Comparison of ENCODE assay signal across 8 cellular contexts in genomic region chr12:24562761-24563392, GRCh38.
DNase-seq lines count a peak whose midpoint lies in the region; ATAC-seq and TF ChIP-seq lines count a peak whose summit lies in the region.

No MANE protein-coding gene starts in this region.

- H3K27me3 ChIP-seq in esophagus squamous epithelium (peaks cover 0 to 34% (median 0%) of the 10 kb centered on the region in 4 donors), muscle layer of colon (ENCODE audit: control insufficient read depth in 1 of 2, insufficient read depth in 2 of 2, low read length in 2 of 2) (no peaks in the 10 kb centered on the region), uterus (no peaks in the 10 kb centered on the region)

- intact Hi-C loops in esophagus squamous epithelium (cut with DNase I), result no loop called here
- intact Hi-C loops in uterus (cut with DNase I; ENCODE audit: low total_unique reads), result no loop called here

- H3K4me1 ChIP-seq in esophagus squamous epithelium, result peaks cover 0 to 44% (median 7%) of the 10 kb centered on the region in 3 donors
- H3K4me1 ChIP-seq in muscle layer of colon (ENCODE audit: insufficient read depth, low read length), result peaks cover 3% of the 10 kb centered on the region
- peaks cover 0 to 11% of the 10 kb centered on the region in 2 donors for H3K4me1 ChIP-seq in uterus

- H3K9me3 ChIP-seq in SK-N-MC (ENCODE audit: low read depth, low read length), result no peaks in the 10 kb centered on the region
- H3K9me3 ChIP-seq in esophagus squamous epithelium, result no peaks in the 10 kb centered on the region
- no peaks in the 10 kb centered on the region for H3K9me3 ChIP-seq in muscle layer of colon (ENCODE audit: low read length)
- no peaks in the 10 kb centered on the region for H3K9me3 ChIP-seq in uterus

- H3K27ac ChIP-seq in SK-N-MC (no peak overlapping the region), esophagus squamous epithelium (peak overlapping the region; percentile 75 to 90 (median 86)), muscle layer of colon (ENCODE audit: low read depth, low read length) (peak overlapping the region; percentile 67), uterus (peak overlapping the region; percentile 94 to 96)

- no peak for TF ChIP-seq CTCF in AG09309 (IDR thresholded peaks at IDR 0.05; ENCODE audit: control insufficient read depth, insufficient read depth, low read depth, low read length, missing control alignments)
- TF ChIP-seq CTCF in esophagus squamous epithelium (IDR thresholded peaks at IDR 0.05), result no peak
- no peak for TF ChIP-seq CTCF in uterus (IDR thresholded peaks at IDR 0.05)

- H3K4me3 ChIP-seq in AG09309 (ENCODE audit: control insufficient read depth, low read depth, low read length) (peak overlapping the region; percentile 65), SK-N-MC (peak overlapping the region; percentile 81), esophagus squamous epithelium (peak overlapping the region; percentile 78 to 89 (median 84)), muscle layer of colon (ENCODE audit: low read depth in 1 of 2, low read length in 2 of 2) (peak overlapping the region; percentile 71 to 72), uterus (peak overlapping the region; percentile 66 to 81)

- WGBS in esophagus squamous epithelium, 2 donors, result 2 to 4% methylated on average over 14 of the region's 55 CpGs

- TF ChIP-seq POLR2A in esophagus squamous epithelium (IDR thresholded peaks at IDR 0.05) (no peak), uterus (IDR thresholded peaks at IDR 0.05) (no peak)

- H3K36me3 ChIP-seq in SK-N-MC (ENCODE audit: insufficient read depth, low read length), result no peaks in the 10 kb centered on the region
- H3K36me3 ChIP-seq in esophagus squamous epithelium, result no peaks in the 10 kb centered on the region
- H3K36me3 ChIP-seq in muscle layer of colon (ENCODE audit: insufficient read depth, low read length), result no peaks in the 10 kb centered on the region
- H3K36me3 ChIP-seq in uterus, result no peaks in the 10 kb centered on the region

- ATAC-seq in GM19351 (IDR thresholded peaks at IDR 0.05; ENCODE audit: unreplicated experiment) (peak; percentile 31), GM21381 (IDR thresholded peaks at IDR 0.05; ENCODE audit: unreplicated experiment) (no peak)

- DNase-seq in AG09309 (ENCODE audit: low read depth) (no peak), SK-N-MC (ENCODE audit: low read depth, low spot score) (no peak), esophagus squamous epithelium (lab: John Stamatoyannopoulos, UW) (no peak), uterus (peak; percentile 43 to 51), SHP77 (lab: John Stamatoyannopoulos, UW) (no peak)

- no peak overlapping the region for H3K9ac ChIP-seq in SK-N-MC (ENCODE audit: insufficient read length)
- no peak overlapping the region for H3K9ac ChIP-seq in muscle layer of colon (ENCODE audit: low read length)

Comparison
In these comparisons a context has a peak if more than half of its experiments do, and no peak if none do; other contexts are left out.
1. DNase-seq: peak in uterus (2 of 2); none in AG09309 (single experiment), SK-N-MC (single experiment), esophagus squamous epithelium (single experiment) and SHP77 (0 of 2).
2. Peak in every context shown above with its lines, with median percentiles within 50 percentile points of each other: H3K4me3 ChIP-seq.